ENCODE assay signal across 20 cellular contexts in the genomic region with DNA sequence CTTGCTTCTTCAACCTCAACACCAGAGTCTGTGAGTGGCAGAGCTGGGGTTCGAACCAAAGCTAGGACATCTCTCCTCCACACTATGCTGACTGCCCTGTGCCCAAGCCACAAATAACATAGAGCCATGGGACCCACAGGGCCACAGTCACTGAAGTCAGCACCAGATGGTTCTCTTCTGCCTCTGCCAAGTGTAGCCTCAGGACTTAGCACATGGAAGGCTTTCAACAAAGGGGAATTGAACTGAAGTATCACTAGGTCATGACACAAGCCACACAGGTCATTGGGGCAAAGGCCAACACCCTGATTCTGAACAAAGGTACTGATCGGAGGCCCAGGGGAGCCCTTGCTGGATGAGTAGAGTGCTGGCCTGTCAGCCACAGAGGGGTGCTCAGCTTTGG.
"Had no signal": no experiment of that assay in that cellular context is flagged by ENCODE, and none has a peak within 500 bp of the region (broad histone marks: within the 10 kb centered on the region; RNA-seq: fewer than 3 reads in every experiment).

No MANE protein-coding gene starts in this region.

- H3K36me3 ChIP-seq: cardiac muscle cell, colonic mucosa, left lung, sigmoid colon, tibial artery had no signal

- H3K9me3 ChIP-seq: colonic mucosa, left lung, psoas muscle, sigmoid colon, tibial artery had no signal

- H3K27me3 ChIP-seq: cardiac muscle cell, colonic mucosa, sigmoid colon had no signal

- FAIRE-seq: astrocyte, endometrium, islet of Langerhans had no signal

- H3K4me1 Mint-ChIP-seq: activated CD8-positive, alpha-beta memory T cell treated with anti-CD3 and anti-CD28 coated beads, Interleukin-2, amount 10 ng/mL, durations not matched to agents 7 days and 5 days; memory B cell; T-cell had no signal

- H3K9me3 Mint-ChIP-seq: activated T-cell treated with anti-CD3 and anti-CD28 coated beads, Interleukin-2, amount 50 U/mL, for 24 hours; memory B cell; nephron; T-cell had no signal

- H3K4me1 ChIP-seq: colonic mucosa, left lung, psoas muscle had no signal

- H3K4me3 Mint-ChIP-seq: activated CD8-positive, alpha-beta memory T cell treated with anti-CD3 and anti-CD28 coated beads, Interleukin-2, amount 10 ng/mL, durations not matched to agents 7 days and 5 days; activated T-cell treated with anti-CD3 and anti-CD28 coated beads, Interleukin-2, amount 50 U/mL, for 24 hours; memory B cell; nephron; T-cell had no signal

- ATAC-seq: activated CD8-positive, alpha-beta memory T cell treated with anti-CD3 and anti-CD28 coated beads, Interleukin-2, amount 10 ng/mL, durations not matched to agents 7 days and 5 days; left lung; psoas muscle; T-cell had no signal

- H3K4me3 ChIP-seq: cardiac muscle cell, colonic mucosa, left lung, psoas muscle, sigmoid colon, tibial artery had no signal

- H3K27ac Mint-ChIP-seq: activated CD8-positive, alpha-beta memory T cell treated with anti-CD3 and anti-CD28 coated beads, Interleukin-2, amount 10 ng/mL, durations not matched to agents 7 days and 5 days; activated T-cell treated with anti-CD3 and anti-CD28 coated beads, Interleukin-2, amount 50 U/mL, for 24 hours; memory B cell; T-cell had no signal

- H3K36me3 Mint-ChIP-seq: T-cell had no signal

- DNase-seq: activated CD4-positive, alpha-beta T cell treated with anti-CD3 and anti-CD28 coated beads for 1 hour; activated CD4-positive, alpha-beta T cell treated with anti-CD3 and anti-CD28 coated beads, Interleukin-2, amount 50 U/mL, for 48 hours; activated CD8-positive, alpha-beta memory T cell treated with anti-CD3 and anti-CD28 coated beads, Interleukin-2, amount 10 ng/mL, durations not matched to agents 7 days and 5 days; activated effector memory CD4-positive, alpha-beta T cell treated with Interleukin-2 at 50 U/mL for 16 hours; activated naive CD4-positive, alpha-beta T cell treated with anti-CD3 and anti-CD28 coated beads, Interleukin-2, amount 50 U/mL, for 16 hours; activated T-cell treated with anti-CD3 and anti-CD28 coated beads, Interleukin-2, amount 50 U/mL, for 24 hours; colonic mucosa; left lung; psoas muscle; sigmoid colon; stimulated activated CD4-positive, alpha-beta T cell treated with anti-CD3 and anti-CD28 coated beads, Interleukin-1b, Interleukin-23, amount 100 ng/mL, for 48 hours; T-cell; T1000; tibial artery had no signal

- H3K27ac ChIP-seq: cardiac muscle cell, colonic mucosa, left lung, psoas muscle, sigmoid colon, tibial artery had no signal
